ENCODE assay signal across 24 cellular contexts in genomic region chr5:98330871-98331270, GRCh38.
"Had no signal": no experiment of that assay in that cellular context is flagged by ENCODE, and none has a peak within 500 bp of the region (broad histone marks: within the 10 kb centered on the region; RNA-seq: fewer than 3 reads in every experiment).

No MANE protein-coding gene starts in this region.

- ATAC-seq: esophagus mucosa; gastrocnemius medialis; heart left ventricle; left ventricle myocardium superior; lower lobe of right lung; natural killer cell; pancreas; right lobe of liver; stimulated activated naive B cell treated with anti-CD40 and anti-IgM and Interleukin-4, amounts not matched to agents 10 μg/mL and 1 μg/mL and 100 μg/mL, for 72 hours; upper lobe of right lung had no signal

- H3K27me3 ChIP-seq: dorsolateral prefrontal cortex, gastrocnemius medialis, heart left ventricle, hepatocyte, pancreas, right lobe of liver, tibial nerve, upper lobe of right lung, uterus had no signal

- H3K4me2 ChIP-seq: hepatocyte had no signal

- H3K4me1 ChIP-seq: gastrocnemius medialis, heart left ventricle, lower lobe of right lung, pancreas, right lobe of liver, tibial nerve, upper lobe of right lung, uterus had no signal

- H3K27ac ChIP-seq: dorsolateral prefrontal cortex, epithelial cell of prostate, gastrocnemius medialis, heart left ventricle, hepatocyte, lower lobe of right lung, pancreas, right lobe of liver, thoracic aorta, tibial nerve, upper lobe of right lung, uterus had no signal

- H3K79me2 ChIP-seq: hepatocyte had no signal

- DNase-seq: dorsolateral prefrontal cortex; effector CD4-positive, alpha-beta T cell; foreskin fibroblast; gastrocnemius medialis; heart left ventricle; kidney glomerular epithelial cell; left ventricle myocardium superior; lower lobe of right lung; natural killer cell; occipital lobe; pancreas; retina; right lobe of liver; small intestine; stimulated activated CD4-positive, alpha-beta T cell treated with anti-CD3 and anti-CD28 coated beads, Interleukin-15, amount 100 ng/mL, for 24 hours; stimulated activated CD4-positive, alpha-beta T cell treated with anti-CD3 and anti-CD28 coated beads, Interleukin-2, amount 100 ng/mL, for 48 hours; stimulated activated naive B cell treated with anti-CD40 and anti-IgM and Interleukin-4, amounts not matched to agents 10 μg/mL and 1 μg/mL and 100 μg/mL, for 72 hours; upper lobe of right lung; uterus had no signal

- H3K4me3 ChIP-seq: dorsolateral prefrontal cortex, gastrocnemius medialis, heart left ventricle, hepatocyte, lower lobe of right lung, pancreas, right lobe of liver, thoracic aorta, tibial nerve, upper lobe of right lung, uterus had no signal

- H3K36me3 ChIP-seq: gastrocnemius medialis, heart left ventricle, lower lobe of right lung, pancreas, right lobe of liver, thoracic aorta, tibial nerve, upper lobe of right lung, uterus had no signal

- H2AFZ ChIP-seq: hepatocyte had no signal

- H3K9me3 ChIP-seq: gastrocnemius medialis, lower lobe of right lung, pancreas, right lobe of liver, thoracic aorta, upper lobe of right lung, uterus had no signal
